In the genomic region with DNA sequence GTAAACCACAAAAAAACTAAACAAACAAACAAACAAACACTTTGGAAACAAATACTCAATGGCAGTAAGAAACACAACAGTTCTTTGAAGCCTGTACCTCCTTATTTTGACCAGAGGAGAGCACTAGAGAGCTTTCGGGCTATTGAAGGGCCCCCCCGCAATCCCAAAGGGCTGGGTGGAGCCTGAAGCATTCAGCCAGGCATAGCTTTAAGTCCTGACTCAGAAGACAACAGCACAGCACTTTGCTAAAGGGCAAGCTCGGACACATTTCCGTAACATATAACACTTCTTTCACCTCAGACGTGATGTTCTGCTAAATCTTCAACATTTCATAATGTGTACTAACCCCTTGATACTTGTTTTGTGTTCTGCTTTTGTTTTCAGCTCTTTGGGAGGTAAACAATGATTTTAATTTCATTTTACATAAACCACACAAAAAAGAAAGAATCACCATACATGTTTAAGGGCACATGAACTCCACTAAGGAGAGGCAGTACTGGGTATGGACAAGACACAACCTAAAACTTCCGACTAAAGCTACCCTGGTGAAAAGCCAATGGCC, we compare ENCODE assay signal across 8 cellular contexts. TPM values are rescaled to one million over a fixed set of nuclear protein-coding genes. Genes with fewer than 3 reads are reported as not detected.
A peak's percentile ranks its signal among the peaks of the same experiment; 100 is the strongest.
DNase-seq lines count a peak whose midpoint lies in the region; ATAC-seq lines count a peak whose summit lies in the region.

No MANE protein-coding gene starts in this region.

- DNase-seq in GDM1 (lab: John Stamatoyannopoulos, UW) (peak; percentile 69), HS-27A (ENCODE audit: low read depth) (peak; percentile 62), NCI-H748 (lab: John Stamatoyannopoulos, UW; ENCODE audit: unreplicated experiment) (peak; percentile 57), anterior cingulate cortex (lab: John Stamatoyannopoulos, UW) (peak in 40 of 58 donors; percentile 3 to 61 (median 20)), left ventricle myocardium superior (peak; percentile 85), posterior vena cava (ENCODE audit: low spot score) (peak; percentile 91), mesenteric fat pad (ENCODE audit: low spot score) (no peak)

- peak; percentile 96 for ATAC-seq in GM21447 (IDR thresholded peaks at IDR 0.05; ENCODE audit: unreplicated experiment)
- peak; percentile 100 for ATAC-seq in left ventricle myocardium superior

- intact Hi-C loops in left ventricle myocardium superior (cut with micrococcal nuclease) (loop anchor here (10.0 kb wide), 1 partner anchor 262 kb away; no protein-coding TSS in a partner anchor), posterior vena cava (cut with DNase I) (loop anchor here in 1 of 2 donors (10.0 kb wide), 3 partner anchors 62 to 262 kb away; partner anchors contain the start of gene LAMC1)

RNA-seq across cellular contexts. Expression of gene SHCBP1L, which starts 9.7 kb away (rescaled TPM):
- total RNA-seq in left ventricle myocardium superior (not detected), posterior vena cava (not detected), mesenteric fat pad (not detected)
